10 cellular contexts compared by ENCODE assay signal in the genomic region with DNA sequence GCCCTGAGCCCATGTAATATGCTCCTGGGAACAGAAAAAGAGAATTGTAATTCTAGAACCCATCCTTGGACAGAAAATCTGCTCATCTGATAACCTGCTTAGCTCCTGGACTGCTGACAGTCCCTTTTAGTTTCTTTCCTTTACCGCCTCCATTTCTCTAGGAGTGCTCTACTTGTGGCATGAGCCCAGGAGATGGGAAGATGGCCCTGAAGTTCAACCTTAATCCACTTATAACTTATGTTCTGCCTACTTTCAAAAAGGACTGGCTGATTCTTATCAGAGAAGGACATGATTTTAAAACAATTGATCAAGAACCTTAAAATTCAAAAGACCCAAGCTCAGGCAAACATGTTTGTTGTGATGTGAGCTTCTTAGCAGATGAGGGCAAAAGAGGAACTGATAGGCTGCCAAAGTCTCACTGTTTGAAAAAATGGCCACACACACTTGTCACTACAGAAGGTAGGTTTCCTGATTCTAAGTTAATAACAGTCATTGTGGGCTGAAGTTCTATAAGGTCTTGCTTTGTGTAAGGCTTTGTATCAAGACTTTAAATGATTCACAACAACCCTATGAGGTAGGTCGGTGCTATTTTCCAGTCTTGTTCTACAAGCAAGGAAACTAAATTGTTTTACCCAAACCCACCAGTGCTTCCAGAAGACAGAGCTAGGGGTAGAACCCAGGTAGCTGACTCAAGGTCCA.
A peak's percentile ranks its signal among the peaks of the same experiment; 100 is the strongest.
DNase-seq lines count a peak whose midpoint lies in the region; ATAC-seq, FAIRE-seq and TF ChIP-seq lines count a peak whose summit lies in the region.
"Had no signal": no experiment of that assay in that cellular context is flagged by ENCODE, and none has a peak within 500 bp of the region (broad histone marks: within the 10 kb centered on the region; RNA-seq: fewer than 3 reads in every experiment).

No MANE protein-coding gene starts in this region.

- peaks cover 22% of the 10 kb centered on the region for H3K4me1 ChIP-seq in keratinocyte (ENCODE audit: control insufficient read depth, extremely low read depth, insufficient read depth, low read length)
- H3K4me1 ChIP-seq in SJCRH30: no peaks in the 10 kb centered on the region

- ATAC-seq in GM21528 (IDR thresholded peaks at IDR 0.05; ENCODE audit: low FRiP score, unreplicated experiment) (peak; percentile 56), HG03565 (IDR thresholded peaks at IDR 0.05; ENCODE audit: unreplicated experiment) (peak; percentile 47)

- no peaks in the 10 kb centered on the region for H4K20me1 ChIP-seq in keratinocyte (ENCODE audit: control insufficient read depth, extremely low read depth, insufficient read depth, low read length)

- FAIRE-seq in GM18507 (lab: Jason Lieb, UNC) (peak; percentile 85), keratinocyte (lab: Jason Lieb, UNC) (no peak)

- no peak for TF ChIP-seq CTCF in keratinocyte (optimal IDR thresholded peaks at IDR 0.05 in 1 of 3, IDR thresholded peaks at IDR 0.05 in 1 of 3, conservative IDR thresholded peaks at IDR 0.05 in 1 of 3; ENCODE audit: extremely low read depth in 1 of 3, insufficient read depth in 2 of 3, low read length in 3 of 3)

- H3K9ac ChIP-seq in keratinocyte (ENCODE audit: control insufficient read depth, extremely low read depth, insufficient read depth, low read length): no peak overlapping the region

- H3K4me2 ChIP-seq in keratinocyte (ENCODE audit: control insufficient read depth, extremely low read depth, insufficient read depth, low read depth, low read length): no peak overlapping the region

- dilution Hi-C loops in keratinocyte (cut with MboI; ENCODE audit: extremely low pct_ligation_motif_present, low sequenced_read_pairs): no loop called here

- H3K27me3 ChIP-seq in keratinocyte (ENCODE audit: control insufficient read depth, extremely low read depth, insufficient read depth, low read length) (no peaks in the 10 kb centered on the region), SJCRH30 (no peaks in the 10 kb centered on the region)

- H3K27ac ChIP-seq in keratinocyte (ENCODE audit: control insufficient read depth, insufficient read depth, low read length) (peak overlapping the region; percentile 61), SJCRH30 (no peak overlapping the region)

- H3K79me2 ChIP-seq in keratinocyte (ENCODE audit: control insufficient read depth, insufficient read depth, low read length): peaks cover 2% of the 10 kb centered on the region

- H3K4me3 ChIP-seq in keratinocyte (ENCODE audit: control insufficient read depth in 2 of 3, extremely low read depth in 1 of 3, insufficient read depth in 2 of 3, low read depth in 1 of 3, low read length in 3 of 3) (no peak overlapping the region), SJCRH30 (no peak overlapping the region)
- H3K4me3 ChIP-seq: lung had no signal

- H3K36me3 ChIP-seq in keratinocyte (ENCODE audit: control insufficient read depth in 2 of 2, extremely low read depth in 1 of 2, insufficient read depth in 2 of 2, low read length in 2 of 2): peaks cover 0 to 2% of the 10 kb centered on the region in 2 experiments
- H3K36me3 ChIP-seq in SJCRH30: peaks cover 3% of the 10 kb centered on the region; the same call in 1 of the 2 replicates

- no peak overlapping the region for H2AFZ ChIP-seq in keratinocyte (ENCODE audit: control insufficient read depth, low read length)

- H3K9me1 ChIP-seq in keratinocyte (ENCODE audit: control insufficient read depth, extremely low read depth, insufficient read depth, low read length): no peaks in the 10 kb centered on the region

- DNase-seq in GM18507 (ENCODE audit: extremely low spot score, insufficient read length, low read depth) (no peak), keratinocyte (ENCODE audit: low read depth, low spot score) (no peak), NCI-H1105 treated with DMSO at 0.1 percent for 48 hours (lab: John Stamatoyannopoulos, UW) (no peak), NCI-H446 (lab: John Stamatoyannopoulos, UW) (no peak), SJCRH30 (no peak), NCI-H2196 treated with DMSO at 0.1 percent for 48 hours (lab: John Stamatoyannopoulos, UW; ENCODE audit: unreplicated experiment) (no peak)
- DNase-seq: NCI-H526 treated with DMSO at 0.1 percent for 48 hours had no signal

- H3K9me3 ChIP-seq in keratinocyte (ENCODE audit: control insufficient read depth, low read depth, low read length) (no peaks in the 10 kb centered on the region), SJCRH30 (replicated peaks) (no peaks in the 10 kb centered on the region)
